18 cellular contexts compared by ENCODE assay signal in genomic region chr1:44025816-44026215, GRCh38. TPM values are rescaled to one million over a fixed set of nuclear protein-coding genes. Genes with fewer than 3 reads are reported as not detected.
DNase-seq lines count a peak whose midpoint lies in the region; ATAC-seq lines count a peak whose summit lies in the region.
"Had no signal": no experiment of that assay in that cellular context is flagged by ENCODE, and none has a peak within 500 bp of the region (broad histone marks: within the 10 kb centered on the region; RNA-seq: fewer than 3 reads in every experiment).

No MANE protein-coding gene starts in this region.

- DNase-seq in DMS53 (lab: John Stamatoyannopoulos, UW) (peak; percentile 42), DMS53 treated with DMSO at 0.1 percent for 48 hours (lab: John Stamatoyannopoulos, UW; ENCODE audit: unreplicated experiment) (no peak), NCI-H526 treated with DMSO at 0.1 percent for 48 hours (lab: John Stamatoyannopoulos, UW) (peak; percentile 92), foreskin melanocyte (no peak), cerebellar cortex (ENCODE audit: low spot score) (no peak)
- DNase-seq in activated CD8-positive, alpha-beta memory T cell treated with anti-CD3 and anti-CD28 coated beads, Interleukin-2, amount 50 U/mL, for 48 hours, result no peak
- DNase-seq: activated CD4-positive, alpha-beta memory T cell treated with anti-CD3 and anti-CD28 coated beads, Interleukin-2, amount 10 ng/mL, durations not matched to agents 7 days and 5 days; activated naive CD8-positive, alpha-beta T cell treated with anti-CD3 and anti-CD28 coated beads, Interleukin-2, amount 50 U/mL, for 24 hours; activated T-cell treated with anti-CD3 and anti-CD28 coated beads, Interleukin-2, amount 50 U/mL, for 72 hours; C1 segment of cervical spinal cord; DMS79; HCEC 1CT; NCI-H1436; NCI-H226; stimulated activated naive CD4-positive, alpha-beta T cell; trophoblast cell had no signal

- peaks cover 12 to 35% of the 10 kb centered on the region in 2 donors for H3K4me1 ChIP-seq in esophagus (ENCODE audit: control insufficient read depth in 2 of 2, insufficient read depth in 2 of 2, low read length in 1 of 2)

- peak overlapping the region; percentile 19 for H3K27ac Mint-ChIP-seq in stimulated activated memory B cell treated with anti-CD40 and anti-IgM and Interleukin-4, amounts not matched to agents 10 μg/mL and 1 μg/mL and 100 μg/mL, for 72 hours
- H3K27ac Mint-ChIP-seq: activated CD4-positive, alpha-beta memory T cell treated with anti-CD3 and anti-CD28 coated beads, Interleukin-2, amount 10 ng/mL, durations not matched to agents 7 days and 5 days; activated naive CD8-positive, alpha-beta T cell treated with anti-CD3 and anti-CD28 coated beads, Interleukin-2, amount 50 U/mL, for 24 hours; activated T-cell treated with anti-CD3 and anti-CD28 coated beads, Interleukin-2, amount 50 U/mL, for 72 hours had no signal

- no peaks in the 10 kb centered on the region for H3K27me3 ChIP-seq in esophagus (ENCODE audit: control insufficient read depth in 1 of 2, insufficient read depth in 2 of 2, low read length in 2 of 2)

- H3K4me1 Mint-ChIP-seq in stimulated activated memory B cell treated with anti-CD40 and anti-IgM and Interleukin-4, amounts not matched to agents 10 μg/mL and 1 μg/mL and 100 μg/mL, for 72 hours, result peaks cover 45% of the 10 kb centered on the region

- no peaks in the 10 kb centered on the region for H3K36me3 Mint-ChIP-seq in stimulated activated memory B cell treated with anti-CD40 and anti-IgM and Interleukin-4, amounts not matched to agents 10 μg/mL and 1 μg/mL and 100 μg/mL, for 72 hours

- peaks cover 0 to 11% of the 10 kb centered on the region in 2 donors for H3K36me3 ChIP-seq in esophagus (ENCODE audit: control insufficient read depth in 2 of 2, insufficient read depth in 2 of 2, low read length in 1 of 2)

- peak overlapping the region; percentile 22 for H3K4me3 Mint-ChIP-seq in stimulated activated memory B cell treated with anti-CD40 and anti-IgM and Interleukin-4, amounts not matched to agents 10 μg/mL and 1 μg/mL and 100 μg/mL, for 72 hours
- H3K4me3 Mint-ChIP-seq: activated CD4-positive, alpha-beta memory T cell treated with anti-CD3 and anti-CD28 coated beads, Interleukin-2, amount 10 ng/mL, durations not matched to agents 7 days and 5 days; activated naive CD8-positive, alpha-beta T cell treated with anti-CD3 and anti-CD28 coated beads, Interleukin-2, amount 50 U/mL, for 24 hours; activated T-cell treated with anti-CD3 and anti-CD28 coated beads, Interleukin-2, amount 50 U/mL, for 72 hours had no signal

- ATAC-seq in stimulated activated memory B cell treated with anti-CD40 and anti-IgM and Interleukin-4, amounts not matched to agents 10 μg/mL and 1 μg/mL and 100 μg/mL, for 72 hours, result no peak
- ATAC-seq: activated naive CD8-positive, alpha-beta T cell treated with anti-CD3 and anti-CD28 coated beads, Interleukin-2, amount 50 U/mL, for 24 hours; activated T-cell treated with anti-CD3 and anti-CD28 coated beads, Interleukin-2, amount 50 U/mL, for 72 hours had no signal

- no peaks in the 10 kb centered on the region for H3K9me3 ChIP-seq in esophagus (ENCODE audit: control insufficient read depth in 2 of 2, insufficient read depth in 1 of 2, low read depth in 1 of 2, low read length in 1 of 2)

- H3K9me3 Mint-ChIP-seq in stimulated activated memory B cell treated with anti-CD40 and anti-IgM and Interleukin-4, amounts not matched to agents 10 μg/mL and 1 μg/mL and 100 μg/mL, for 72 hours, result no peaks in the 10 kb centered on the region
- H3K9me3 Mint-ChIP-seq: activated CD4-positive, alpha-beta memory T cell treated with anti-CD3 and anti-CD28 coated beads, Interleukin-2, amount 10 ng/mL, durations not matched to agents 7 days and 5 days; activated naive CD8-positive, alpha-beta T cell treated with anti-CD3 and anti-CD28 coated beads, Interleukin-2, amount 50 U/mL, for 24 hours; activated T-cell treated with anti-CD3 and anti-CD28 coated beads, Interleukin-2, amount 50 U/mL, for 72 hours had no signal

- no peak overlapping the region for H3K4me3 ChIP-seq in esophagus (ENCODE audit: low read depth in 1 of 2, low read length in 2 of 2)

- H3K27me3 Mint-ChIP-seq in stimulated activated memory B cell treated with anti-CD40 and anti-IgM and Interleukin-4, amounts not matched to agents 10 μg/mL and 1 μg/mL and 100 μg/mL, for 72 hours, result no peaks in the 10 kb centered on the region
- H3K27me3 Mint-ChIP-seq: activated CD4-positive, alpha-beta memory T cell treated with anti-CD3 and anti-CD28 coated beads, Interleukin-2, amount 10 ng/mL, durations not matched to agents 7 days and 5 days; activated naive CD8-positive, alpha-beta T cell treated with anti-CD3 and anti-CD28 coated beads, Interleukin-2, amount 50 U/mL, for 24 hours had no signal

- H3K27ac ChIP-seq in esophagus (ENCODE audit: low read depth in 2 of 2, low read length in 1 of 2), result peak overlapping the region; percentile 80 to 86

- WGBS in esophagus, 2 donors, result 72 to 80% methylated on average over 3 of the region's 3 CpGs

RNA-seq across cellular contexts. Expression of gene SLC6A9, which starts 5.4 kb away (rescaled TPM):
- 10 to 100 TPM; 13.8 to 22.8 TPM for polyA plus RNA-seq in esophagus

RNA-seq across cellular contexts. Expression of gene CCDC24, which starts 34.4 kb away (rescaled TPM):
- polyA plus RNA-seq in esophagus, result 1 to 10 TPM; 4.0 to 7.5 TPM

RNA-seq across cellular contexts. Expression of gene B4GALT2, which starts 46.8 kb away (rescaled TPM):
- polyA plus RNA-seq in esophagus, result 10 to 100 TPM; 22.7 to 30.6 TPM

RNA-seq across cellular contexts. Expression of gene ATP6V0B, which starts 51.1 kb away (rescaled TPM):
- 100 to 1,000 TPM in 1 of 2 donors, 10 to 100 TPM in 1; 66.1 to 124 TPM for polyA plus RNA-seq in esophagus

RNA-seq across cellular contexts. Expression of gene DPH2, which starts 56.0 kb away (rescaled TPM):
- polyA plus RNA-seq in esophagus, result 10 to 100 TPM; 14.2 to 17.9 TPM

Comparison
In these comparisons a context has a peak if more than half of its experiments do, and no peak if none do; other contexts are left out.
1. DNase-seq: peak in DMS53 (single experiment) and NCI-H526 treated with DMSO at 0.1 percent for 48 hours (single experiment); none in DMS53 treated with DMSO at 0.1 percent for 48 hours (single experiment), activated CD8-positive, alpha-beta memory T cell treated with anti-CD3 and anti-CD28 coated beads, Interleukin-2, amount 50 U/mL, for 48 hours (single experiment), foreskin melanocyte (single experiment) and cerebellar cortex (single experiment).